1 cellular context compared by ENCODE assay signal in genomic region chr2:74333175-74333574, GRCh38.
TF ChIP-seq lines count a peak whose summit lies in the region.

No MANE protein-coding gene starts in this region.

TF ChIP-seq in GM12878, 131 proteins besides CTCF, POLR2A, EP300 and RAD21:
- TF ChIP-seq PAX5 (IDR thresholded peaks at IDR 0.05; ENCODE audit: borderline replicate concordance, low read depth, low read length) (no peak), SMC3 (IDR thresholded peaks at IDR 0.05; ENCODE audit: borderline replicate concordance, low read length) (peak; percentile 34; the same call in 1 of the 2 replicates), CEBPB (IDR thresholded peaks at IDR 0.05; ENCODE audit: borderline replicate concordance in 1 of 2, low read depth in 2 of 2, low read length in 2 of 2) (no peak), BCL3 (IDR thresholded peaks at IDR 0.05; ENCODE audit: borderline replicate concordance, insufficient read depth, low read depth, low read length, poor library complexity, severe bottlenecking) (no peak), ZBED1 (IDR thresholded peaks at IDR 0.05; ENCODE audit: borderline replicate concordance) (no peak), BCL11A (IDR thresholded peaks at IDR 0.05; ENCODE audit: low read depth, low read length) (no peak)
